Comparison of ENCODE assay signal across 24 cellular contexts in genomic region chrX:147478899-147479298, GRCh38.
"Had no signal": no experiment of that assay in that cellular context is flagged by ENCODE, and none has a peak within 500 bp of the region (broad histone marks: within the 10 kb centered on the region; RNA-seq: fewer than 3 reads in every experiment).

No MANE protein-coding gene starts in this region.

- H3K4me2 ChIP-seq: neural progenitor cell had no signal

- ATAC-seq: esophagus mucosa; naive thymus-derived CD4-positive, alpha-beta T cell; stimulated activated memory B cell treated with anti-CD40 and anti-IgM and Interleukin-4, amounts not matched to agents 10 μg/mL and 1 μg/mL and 100 μg/mL, for 72 hours; stimulated activated naive CD8-positive, alpha-beta T cell treated with anti-CD3 and anti-CD28 coated beads, Interleukin-15, Interleukin-2, amounts not matched to agents 100 U/mL and 50 U/mL, for 24 hours had no signal

- H3K27me3 ChIP-seq: colonic mucosa, neural progenitor cell, sigmoid colon, spleen, testis, tibial artery had no signal

- DNase-seq: colonic mucosa; effector CD8-positive, alpha-beta T cell; endodermal cell; foreskin fibroblast; glutamatergic neuron; hypothalamus; immature natural killer cell; islet precursor cell; kidney glomerular epithelial cell; naive thymus-derived CD4-positive, alpha-beta T cell; sigmoid colon; spleen; stimulated activated CD4-positive, alpha-beta T cell treated with anti-CD3 and anti-CD28 coated beads, Interleukin-4, amount 100 ng/mL, for 4 hours; stimulated activated naive CD8-positive, alpha-beta T cell treated with anti-CD3 and anti-CD28 coated beads, Interleukin-15, Interleukin-2, amounts not matched to agents 100 U/mL and 50 U/mL, for 24 hours; substantia nigra; testis; tibial artery had no signal

- H3K4me3 ChIP-seq: colonic mucosa, lung, neural progenitor cell, sigmoid colon, skin epidermis, spleen, testis, tibial artery had no signal

- H3K27ac ChIP-seq: colonic mucosa, epithelial cell of prostate, neural progenitor cell, parathyroid adenoma, sigmoid colon, skin epidermis, spleen, testis, tibial artery had no signal

- H3K9me3 ChIP-seq: colonic mucosa, sigmoid colon, spleen, testis, tibial artery had no signal

- H3K79me2 ChIP-seq: parathyroid adenoma had no signal

- H3K9ac ChIP-seq: neural progenitor cell, parathyroid adenoma had no signal

- H2AFZ ChIP-seq: neural progenitor cell, parathyroid adenoma had no signal

- H3K36me3 ChIP-seq: colonic mucosa, neural progenitor cell, sigmoid colon, spleen, tibial artery had no signal

- H3K4me1 ChIP-seq: colonic mucosa, neural progenitor cell, parathyroid adenoma, sigmoid colon, spleen, testis, tibial artery had no signal
